1 cellular context compared by ENCODE assay signal in genomic region chr17:75872434-75873351, GRCh38.
TF ChIP-seq lines count a peak whose summit lies in the region.

No MANE protein-coding gene starts in this region.

TF ChIP-seq in HepG2, 621 proteins besides CTCF, POLR2A, EP300 and RAD21 (continued from another document and continues in another):
- TF ChIP-seq HMGXB3 (CRISPR knock-in tag; IDR thresholded peaks at IDR 0.05; ENCODE audit: borderline replicate concordance) (peak; percentile 65), RFX3 (CRISPR knock-in tag; IDR thresholded peaks at IDR 0.05) (peak; percentile 68), ZBTB10 (CRISPR knock-in tag; IDR thresholded peaks at IDR 0.05; ENCODE audit: borderline replicate concordance) (peak; percentile 98), ADNP (CRISPR knock-in tag; IDR thresholded peaks at IDR 0.05) (peak; percentile 56; the same call in 1 of the 2 replicates), ZSCAN5A (CRISPR knock-in tag; IDR thresholded peaks at IDR 0.05; ENCODE audit: borderline replicate concordance) (peak; percentile 63; the same call in 1 of the 2 replicates), ZNF503 (CRISPR knock-in tag; IDR thresholded peaks at IDR 0.05) (peak; percentile 89), RBAK (CRISPR knock-in tag; IDR thresholded peaks at IDR 0.05) (0 out of 2 replicates have a peak, but pooled peaks have one; percentile 12), MEIS1 (CRISPR knock-in tag; IDR thresholded peaks at IDR 0.05; ENCODE audit: borderline replicate concordance) (peak; percentile 55; the same call in 1 of the 2 replicates), HOXA3 (CRISPR knock-in tag; IDR thresholded peaks at IDR 0.05) (peak; percentile 95), ZNF256 (CRISPR knock-in tag; conservative IDR thresholded peaks at IDR 0.05) (peak; percentile 74; the same call in 1 of the 2 replicates), ZNF44 (CRISPR knock-in tag; IDR thresholded peaks at IDR 0.05) (peak; percentile 71), JDP2 (CRISPR knock-in tag; IDR thresholded peaks at IDR 0.05; ENCODE audit: borderline replicate concordance) (no peak), ATF5 (CRISPR knock-in tag; IDR thresholded peaks at IDR 0.05; ENCODE audit: low read depth) (no peak), DR1 (CRISPR knock-in tag; IDR thresholded peaks at IDR 0.05) (peak; percentile 60), MYPOP (CRISPR knock-in tag; IDR thresholded peaks at IDR 0.05) (peak; percentile 91), LBX2 (CRISPR knock-in tag; IDR thresholded peaks at IDR 0.05; ENCODE audit: borderline replicate concordance) (no peak), ZNF329 (CRISPR knock-in tag; IDR thresholded peaks at IDR 0.05; ENCODE audit: low read depth) (peak; percentile 48; the same call in 1 of the 2 replicates), GABPA (IDR thresholded peaks at IDR 0.05; ENCODE audit: low read depth, low read length) (no peak), GABPA (CRISPR knock-in tag; IDR thresholded peaks at IDR 0.05; ENCODE audit: low read depth) (peak; percentile 54; the same call in 1 of the 2 replicates), ZNF891 (CRISPR knock-in tag; IDR thresholded peaks at IDR 0.05) (peak; percentile 39; the same call in 1 of the 2 replicates), FOXO4 (CRISPR knock-in tag; conservative IDR thresholded peaks at IDR 0.05) (no peak), ZNF709 (CRISPR knock-in tag; IDR thresholded peaks at IDR 0.05) (peak; percentile 93; the same call in 1 of the 2 replicates), EZH2 (conservative IDR thresholded peaks at IDR 0.05; ENCODE audit: low read depth, low read length) (no peak), U2AF1 (optimal IDR thresholded peaks at IDR 0.05; ENCODE audit: low read depth, low read length) (no peak), NR2F1 (CRISPR knock-in tag; IDR thresholded peaks at IDR 0.05) (peak; percentile 23 to 58; a peak in 2 of 4 replicates), SSRP1 (CRISPR knock-in tag; IDR thresholded peaks at IDR 0.05) (peak; percentile 43; the same call in 1 of the 2 replicates), ATM (IDR thresholded peaks at IDR 0.05; ENCODE audit: borderline replicate concordance) (no peak), ZNF337 (CRISPR knock-in tag; IDR thresholded peaks at IDR 0.05; ENCODE audit: borderline replicate concordance, low read depth) (peak; percentile 90), ZMYM4 (CRISPR knock-in tag; IDR thresholded peaks at IDR 0.05) (peak; percentile 58), GATAD2A (CRISPR knock-in tag; IDR thresholded peaks at IDR 0.05) (peak; percentile 97), ARID4A (CRISPR knock-in tag; IDR thresholded peaks at IDR 0.05; ENCODE audit: borderline replicate concordance) (peak; percentile 90; the same call in 1 of the 2 replicates), ZZZ3 (CRISPR knock-in tag; IDR thresholded peaks at IDR 0.05; ENCODE audit: borderline replicate concordance) (no peak), SKI (IDR thresholded peaks at IDR 0.05; ENCODE audit: partially characterized antibody) (peak; percentile 100), SP4 (CRISPR knock-in tag; IDR thresholded peaks at IDR 0.05) (peak; percentile 39; the same call in 1 of the 2 replicates), PITX1 (CRISPR knock-in tag; IDR thresholded peaks at IDR 0.05) (peak; percentile 95), RFX5 (IDR thresholded peaks at IDR 0.05; ENCODE audit: low read depth, low read length) (peak; percentile 35; the same call in 1 of the 2 replicates), RBFOX2 (IDR thresholded peaks at IDR 0.05; ENCODE audit: low read depth, low read length) (peak; percentile 85), YEATS4 (CRISPR knock-in tag; IDR thresholded peaks at IDR 0.05; ENCODE audit: borderline replicate concordance) (peak; percentile 86; the same call in 1 of the 2 replicates), SOX5 (CRISPR knock-in tag; IDR thresholded peaks at IDR 0.05; ENCODE audit: borderline replicate concordance) (peak; percentile 91), SIX4 (CRISPR knock-in tag; IDR thresholded peaks at IDR 0.05) (peak; percentile 77; the same call in 1 of the 2 replicates), ZNF18 (CRISPR knock-in tag; IDR thresholded peaks at IDR 0.05; ENCODE audit: insufficient replicate concordance) (peak; percentile 98)
